In genomic region chr14:35779368-35779767, GRCh38 we compare ENCODE assay signal across 7 cellular contexts.
"Had no signal": no experiment of that assay in that cellular context is flagged by ENCODE, and none has a peak within 500 bp of the region (broad histone marks: within the 10 kb centered on the region; RNA-seq: fewer than 3 reads in every experiment).

No MANE protein-coding gene starts in this region.

- DNase-seq: IMR-90, KBM-7, KG1 had no signal

- H3K27me3 Mint-ChIP-seq: IgD-negative memory B cell had no signal

- H3K4me3 Mint-ChIP-seq: IgD-negative memory B cell had no signal

- H3K27ac Mint-ChIP-seq: IgD-negative memory B cell had no signal

- ATAC-seq: HepG2, K562 had no signal

- FAIRE-seq: HepG2, HTR-8/SVneo, K562 had no signal
